Comparison of ENCODE assay signal across 8 cellular contexts in genomic region chr1:76075188-76075489, GRCh38. TPM values are rescaled to one million over a fixed set of nuclear protein-coding genes. Genes with fewer than 3 reads are reported as not detected.
A peak's percentile ranks its signal among the peaks of the same experiment; 100 is the strongest.
DNase-seq lines count a peak whose midpoint lies in the region; ATAC-seq and TF ChIP-seq lines count a peak whose summit lies in the region.

No MANE protein-coding gene starts in this region.

- TF ChIP-seq CTCF in gastroesophageal sphincter (IDR thresholded peaks at IDR 0.05) = no peak
- TF ChIP-seq CTCF in gastrocnemius medialis (IDR thresholded peaks at IDR 0.05 in 4 of 5, conservative IDR thresholded peaks at IDR 0.05 in 1 of 5) = no peak

- H3K27me3 ChIP-seq in gastroesophageal sphincter (no peaks in the 10 kb centered on the region), gastrocnemius medialis (no peaks in the 10 kb centered on the region)

- H3K4me3 ChIP-seq in GM08714 (ENCODE audit: low read length) (peak overlapping the region; percentile 76), gastroesophageal sphincter (peak overlapping the region; percentile 48 to 76), gastrocnemius medialis (peak overlapping the region; percentile 55 to 80 (median 66))

- H3K9me3 ChIP-seq in gastroesophageal sphincter (no peaks in the 10 kb centered on the region), gastrocnemius medialis (no peaks in the 10 kb centered on the region)

- H3K36me3 ChIP-seq in gastroesophageal sphincter = no peaks in the 10 kb centered on the region
- H3K36me3 ChIP-seq in gastrocnemius medialis = no peaks in the 10 kb centered on the region

- CTCF ChIA-PET in activated CD4-positive, alpha-beta memory T cell treated with anti-CD3 and anti-CD28 coated beads, Interleukin-2, amount 10 ng/mL, durations not matched to agents 7 days and 5 days (lab: Charles Lee) = no interaction called here

- H3K27me3 Mint-ChIP-seq in activated CD4-positive, alpha-beta memory T cell treated with anti-CD3 and anti-CD28 coated beads, Interleukin-2, amount 10 ng/mL, durations not matched to agents 7 days and 5 days = peaks cover 22% of the 10 kb centered on the region

- H3K27ac Mint-ChIP-seq in activated CD4-positive, alpha-beta memory T cell treated with anti-CD3 and anti-CD28 coated beads, Interleukin-2, amount 10 ng/mL, durations not matched to agents 7 days and 5 days = no peak overlapping the region

- H3K36me3 Mint-ChIP-seq in activated CD4-positive, alpha-beta memory T cell treated with anti-CD3 and anti-CD28 coated beads, Interleukin-2, amount 10 ng/mL, durations not matched to agents 7 days and 5 days (ENCODE audit: low read depth) = no peaks in the 10 kb centered on the region

- no peaks in the 10 kb centered on the region for H3K9me3 Mint-ChIP-seq in activated CD4-positive, alpha-beta memory T cell treated with anti-CD3 and anti-CD28 coated beads, Interleukin-2, amount 10 ng/mL, durations not matched to agents 7 days and 5 days

- TF ChIP-seq POLR2A in gastroesophageal sphincter (IDR thresholded peaks at IDR 0.05) = no peak
- no peak for TF ChIP-seq POLR2A in gastrocnemius medialis (IDR thresholded peaks at IDR 0.05)

- POLR2A ChIA-PET in activated CD4-positive, alpha-beta memory T cell treated with anti-CD3 and anti-CD28 coated beads, Interleukin-2, amount 10 ng/mL, durations not matched to agents 7 days and 5 days (lab: Charles Lee) = no interaction called here

- peak overlapping the region; percentile 72 for H3K4me3 Mint-ChIP-seq in activated CD4-positive, alpha-beta memory T cell treated with anti-CD3 and anti-CD28 coated beads, Interleukin-2, amount 10 ng/mL, durations not matched to agents 7 days and 5 days

- H3K4me1 ChIP-seq in gastroesophageal sphincter (peaks cover 0 to 24% (median 0%) of the 10 kb centered on the region in 3 donors), gastrocnemius medialis (peaks cover 0 to 3% of the 10 kb centered on the region in 2 donors)

- DNase-seq in activated CD4-positive, alpha-beta memory T cell treated with anti-CD3 and anti-CD28 coated beads, Interleukin-2, amount 10 ng/mL, durations not matched to agents 7 days and 5 days = no peak
- DNase-seq in gastrocnemius medialis = no peak
- no peak for DNase-seq in NCI-H1930 (lab: John Stamatoyannopoulos, UW)
- no peak for DNase-seq in DMS79 (lab: John Stamatoyannopoulos, UW)
- DNase-seq in DMS114 treated with DMSO at 0.1 percent for 48 hours (lab: John Stamatoyannopoulos, UW; ENCODE audit: unreplicated experiment) = no peak

- peaks cover 12% of the 10 kb centered on the region for H3K4me1 Mint-ChIP-seq in activated CD4-positive, alpha-beta memory T cell treated with anti-CD3 and anti-CD28 coated beads, Interleukin-2, amount 10 ng/mL, durations not matched to agents 7 days and 5 days

- in situ Hi-C loops in gastrocnemius medialis (cut with MboI; ENCODE audit: low sequenced_read_pairs in 4 of 4) = no loop called here

- H3K27ac ChIP-seq in gastroesophageal sphincter = peak overlapping the region; percentile 2 to 84 (median 82)
- H3K27ac ChIP-seq in gastrocnemius medialis = peak overlapping the region; percentile 71 to 82 (median 80)

- 18 to 50% methylated on average over 1 of the region's 9 CpGs for WGBS in gastroesophageal sphincter (ENCODE audit: low coverage in 1 of 2), 2 donors

- intact Hi-C loops in gastrocnemius medialis (cut with DNase I; ENCODE audit: low total_unique reads) = loop anchor here (5.0 kb wide), 1 partner anchor 62 kb away; no protein-coding TSS in a partner anchor

- no peak for ATAC-seq in gastroesophageal sphincter
- no peak for ATAC-seq in gastrocnemius medialis
- ATAC-seq in HG02970 (IDR thresholded peaks at IDR 0.05; ENCODE audit: low FRiP score, unreplicated experiment) = no peak

- no peak for TF ChIP-seq EP300 in gastroesophageal sphincter (IDR thresholded peaks at IDR 0.05)

RNA-seq across cellular contexts. Expression of gene ST6GALNAC3, which starts 0.6 kb away (rescaled TPM):
- not detected for total RNA-seq in activated CD4-positive, alpha-beta memory T cell treated with anti-CD3 and anti-CD28 coated beads, Interleukin-2, amount 10 ng/mL, durations not matched to agents 7 days and 5 days
- 10 to 100 TPM in 1 of 4 donors, 1 to 10 TPM in 3; 2.8 to 10.6 (median 3.3) TPM for total RNA-seq in gastroesophageal sphincter
- total RNA-seq in gastrocnemius medialis = 1 to 10 TPM; 1.7 to 3.9 (median 2.8) TPM
